31 cellular contexts compared by ENCODE assay signal in genomic region chr5:12759377-12759776, GRCh38.
"Had no signal": no experiment of that assay in that cellular context is flagged by ENCODE, and none has a peak within 500 bp of the region (broad histone marks: within the 10 kb centered on the region; RNA-seq: fewer than 3 reads in every experiment).

No MANE protein-coding gene starts in this region.

- H3K4me3 ChIP-seq: MG63, Peyer's patch, SJSA1 had no signal

- H3K36me3 ChIP-seq: MG63, Peyer's patch, SJSA1 had no signal

- H3K9me3 ChIP-seq: MG63, Peyer's patch, SJSA1, SK-N-SH had no signal

- H3K4me2 ChIP-seq: SK-N-SH had no signal

- H3K27ac ChIP-seq: Peyer's patch, SJSA1 had no signal

- DNase-seq: Kasumi-1, MG63, MV-4-11, NCI-H1092, NCI-H1105, NCI-H1417, NCI-H1436, NCI-H146, NCI-H1694, NCI-H187, NCI-H1930, NCI-H2029 treated with DMSO at 0.1 percent for 48 hours, NCI-H2081 treated with DMSO at 0.1 percent for 48 hours, NCI-H2107, NCI-H2171, NCI-H226, NCI-H446 treated with DMSO at 0.1 percent for 48 hours, NCI-H510A, NCI-H524, NCI-H526, NCI-H69, NCI-H748 treated with DMSO at 0.1 percent for 48 hours, NCI-H82, Peyer's patch, Right ventricle myocardium superior, RPMI8226, SHP77 treated with DMSO at 0.1 percent for 48 hours, SK-N-SH, SW 1271, T-helper 1 cell had no signal

- H3K9ac ChIP-seq: SK-N-SH had no signal

- H3K4me1 ChIP-seq: Peyer's patch, SJSA1 had no signal

- H3K27me3 ChIP-seq: MG63, Peyer's patch, SJSA1 had no signal
